In genomic region chr2:70977605-70978205, GRCh38 we compare ENCODE assay signal across 8 cellular contexts. TPM values are rescaled to one million over a fixed set of nuclear protein-coding genes. Genes with fewer than 3 reads are reported as not detected.
DNase-seq lines count a peak whose midpoint lies in the region; ATAC-seq and TF ChIP-seq lines count a peak whose summit lies in the region.

No MANE protein-coding gene starts in this region.

- H3K9me3 ChIP-seq in stomach, result no peaks in the 10 kb centered on the region

- no peak for TF ChIP-seq EP300 in stomach (IDR thresholded peaks at IDR 0.05)

- in situ Hi-C loops in brain microvascular endothelial cell (cut with HindIII; ENCODE audit: low pct_ligation_motif_present, low sequenced_read_pairs), result no loop called here

- no peaks in the 10 kb centered on the region for H3K36me3 ChIP-seq in brain microvascular endothelial cell (replicated peaks)
- H3K36me3 ChIP-seq in stomach, result peaks cover 0 to 14% (median 3%) of the 10 kb centered on the region in 4 donors

- no peak for ATAC-seq in HG02840 (IDR thresholded peaks at IDR 0.05; ENCODE audit: low FRiP score, unreplicated experiment)

- peaks cover 11 to 29% (median 22%) of the 10 kb centered on the region in 4 donors for H3K4me1 ChIP-seq in stomach

- intact Hi-C loops in stomach (cut with DNase I; ENCODE audit: low total_unique reads), result no loop called here

- peak overlapping the region; percentile 8 for H3K27ac ChIP-seq in brain microvascular endothelial cell
- H3K27ac ChIP-seq in stomach, result peak overlapping the region; percentile 66 to 93 (median 87)

- DNase-seq in NCI-H2196 (lab: John Stamatoyannopoulos, UW; ENCODE audit: unreplicated experiment), result peak; percentile 1
- no peak for DNase-seq in NCI-H2196 treated with DMSO at 0.1 percent for 48 hours (lab: John Stamatoyannopoulos, UW; ENCODE audit: unreplicated experiment)
- DNase-seq in NCI-H345 treated with DMSO at 0.1 percent for 48 hours (lab: John Stamatoyannopoulos, UW; ENCODE audit: unreplicated experiment), result peak; percentile 46
- peak; percentile 72 for DNase-seq in brain microvascular endothelial cell
- peak; percentile 7 for DNase-seq in kidney glomerular epithelial cell (lab: John Stamatoyannopoulos, UW)
- DNase-seq in stomach, result peak; percentile 49
- DNase-seq in T1000 (lab: John Stamatoyannopoulos, UW), result no peak

- H3K27me3 ChIP-seq in brain microvascular endothelial cell (replicated peaks) (no peaks in the 10 kb centered on the region), stomach (peaks cover 0 to 13% (median 0%) of the 10 kb centered on the region in 3 donors)

- no peak for TF ChIP-seq POLR2A in stomach (IDR thresholded peaks at IDR 0.05)

- 16 to 31% (median 21%) methylated on average over 14 of the region's 14 CpGs for WGBS in stomach, 5 donors

- H3K4me3 ChIP-seq in brain microvascular endothelial cell (ENCODE audit: low read depth, low read length), result peak overlapping the region; percentile 63
- H3K4me3 ChIP-seq in stomach, result peak overlapping the region; percentile 55 to 64 (median 57)

- no peak for TF ChIP-seq CTCF in brain microvascular endothelial cell (IDR thresholded peaks at IDR 0.05; ENCODE audit: low read depth, low read length, missing control alignments)
- TF ChIP-seq CTCF in stomach (IDR thresholded peaks at IDR 0.05), result peak in 1 of 7 experiments; percentile 65

RNA-seq across cellular contexts. Expression of gene ANKRD53, which starts 0.7 kb away (rescaled TPM):
- under 1 TPM in 1 of 5 donors, not detected in 4; 0.45 TPM for total RNA-seq in stomach
- polyA plus RNA-seq in stomach, result 1 to 10 TPM in 2 of 3 donors, under 1 TPM in 1; 0.88 to 2.3 (median 1.3) TPM

RNA-seq across cellular contexts. Expression of gene TEX261, which starts 17.0 kb away (rescaled TPM):
- total RNA-seq in stomach, result 10 to 100 TPM in 2 of 5 donors, 1 to 10 TPM in 3; 5.2 to 39.1 (median 9.4) TPM
- 10 to 100 TPM; 17.1 to 19.2 (median 17.9) TPM for polyA plus RNA-seq in stomach

RNA-seq across cellular contexts. Expression of gene ATP6V1B1, which starts 42.0 kb away (rescaled TPM):
- total RNA-seq in stomach, result under 1 TPM in 1 of 5 donors, not detected in 4; 0.55 TPM
- polyA plus RNA-seq in stomach, result under 1 TPM in 1 of 3 donors, not detected in 2; 0.35 TPM

Comparison
In these comparisons a context has a peak if more than half of its experiments do, and no peak if none do; other contexts are left out.
1. DNase-seq: peak in NCI-H2196 (single experiment), NCI-H345 treated with DMSO at 0.1 percent for 48 hours (single experiment), brain microvascular endothelial cell (single experiment), kidney glomerular epithelial cell (single experiment) and stomach (single experiment); none in NCI-H2196 treated with DMSO at 0.1 percent for 48 hours (single experiment) and T1000 (single experiment).